20 cellular contexts compared by ENCODE assay signal in genomic region chr17:55612691-55613141, GRCh38.
A peak's percentile ranks its signal among the peaks of the same experiment; 100 is the strongest.
DNase-seq lines count a peak whose midpoint lies in the region; ATAC-seq, FAIRE-seq and TF ChIP-seq lines count a peak whose summit lies in the region.
"Had no signal": no experiment of that assay in that cellular context is flagged by ENCODE, and none has a peak within 500 bp of the region (broad histone marks: within the 10 kb centered on the region; RNA-seq: fewer than 3 reads in every experiment).

No MANE protein-coding gene starts in this region.

- TF ChIP-seq EP300 in HepG2 (IDR thresholded peaks at IDR 0.05; ENCODE audit: low read depth in 2 of 2, low read length in 2 of 2) (no peak), HepG2 (CRISPR knock-in tag; IDR thresholded peaks at IDR 0.05; ENCODE audit: borderline replicate concordance) (no peak)

- in situ Hi-C loops in HepG2 (cut with HindIII; ENCODE audit: extremely low pct_ligation_motif_present, low pct_unique_long_range_greater_than_20kb): no loop called here

- TF ChIP-seq POLR2A in HepG2 (IDR thresholded peaks at IDR 0.05; ENCODE audit: insufficient read depth in 1 of 2, low read depth in 2 of 2, low read length in 2 of 2) (no peak), right lobe of liver (IDR thresholded peaks at IDR 0.05) (no peak)

- FAIRE-seq in HepG2 (lab: Jason Lieb, UNC): no peak
- FAIRE-seq: A204.1, GM12878, GM18507 had no signal

- TF ChIP-seq CTCF in liver (IDR thresholded peaks at IDR 0.05; ENCODE audit: low read depth, low read length, missing input control) (no peak), HepG2 (CRISPR knock-in tag; IDR thresholded peaks at IDR 0.05) (no peak), right lobe of liver (IDR thresholded peaks at IDR 0.05) (no peak), upper lobe of right lung (IDR thresholded peaks at IDR 0.05) (no peak), GM20000 (IDR thresholded peaks at IDR 0.05; ENCODE audit: extremely low read depth, missing control alignments) (no peak)

- TF ChIP-seq RAD21 in liver (IDR thresholded peaks at IDR 0.05) (peak in 1 of 2 donors; percentile 27), HepG2 (CRISPR knock-in tag; IDR thresholded peaks at IDR 0.05) (no peak)

- no peak overlapping the region for H2AFZ ChIP-seq in HepG2 (ENCODE audit: low read length)
- H2AFZ ChIP-seq: PC-9 had no signal

- H4K20me1 ChIP-seq in HepG2 (ENCODE audit: insufficient read depth, low read length): no peaks in the 10 kb centered on the region

- WGBS in liver: 46% methylated on average over 6 of the region's 6 CpGs
- 13% methylated on average over 6 of the region's 6 CpGs for WGBS in HepG2 (ENCODE audit: low lambda C conversion rate)
- 36% methylated on average over 6 of the region's 6 CpGs for WGBS in right lobe of liver (ENCODE audit: insufficient coverage, low coverage, low lambda C conversion rate, missing lambda C conversion rate)

- H3K27ac ChIP-seq in liver (ENCODE audit: low read depth in 1 of 2, low read length in 2 of 2) (no peak overlapping the region), HepG2 (ENCODE audit: extremely low read length, insufficient read depth, low read length) (no peak overlapping the region), right lobe of liver (no peak overlapping the region), upper lobe of right lung (peak overlapping the region; percentile 43), caudate nucleus (ENCODE audit: low read depth, low read length) (no peak overlapping the region)
- H3K27ac ChIP-seq: KMS-11, PC-9 had no signal

- no peaks in the 10 kb centered on the region for H3K9me3 ChIP-seq in liver (ENCODE audit: control insufficient read depth in 4 of 4, low read length in 3 of 4)
- no peaks in the 10 kb centered on the region for H3K9me3 ChIP-seq in HepG2 (ENCODE audit: low read length)
- H3K9me3 ChIP-seq in right lobe of liver: no peaks in the 10 kb centered on the region
- no peaks in the 10 kb centered on the region for H3K9me3 ChIP-seq in upper lobe of right lung

- H3K4me1 ChIP-seq in liver (ENCODE audit: control insufficient read depth in 4 of 4, insufficient read depth in 4 of 4, low read length in 3 of 4) (no peaks in the 10 kb centered on the region), HepG2 (ENCODE audit: insufficient read depth, low read length) (no peaks in the 10 kb centered on the region), right lobe of liver (no peaks in the 10 kb centered on the region), upper lobe of right lung (no peaks in the 10 kb centered on the region)

- ATAC-seq in HepG2 (no peak), right lobe of liver (peak in 3 of 4 donors; percentile 23 to 27 (median 24)), upper lobe of right lung (no peak)
- ATAC-seq: GM12878, Right ventricle myocardium inferior had no signal

- H3K79me2 ChIP-seq in HepG2 (ENCODE audit: insufficient read depth, low read length): no peaks in the 10 kb centered on the region

- DNase-seq in HepG2 (ENCODE audit: low spot score) (no peak), fibroblast of gingiva (ENCODE audit: low read depth) (peak; percentile 87), right lobe of liver (no peak), upper lobe of right lung (no peak), kidney tubule cell (ENCODE audit: low spot score) (no peak), GM20000 (ENCODE audit: low spot score) (no peak), caudate nucleus (lab: John Stamatoyannopoulos, UW) (no peak)
- DNase-seq: AML-193; CD4-positive, CD25-positive, alpha-beta regulatory T cell; GOT3; NCI-H1092 treated with DMSO at 0.1 percent for 48 hours; NCI-H187; NCI-H69; PC-9 had no signal

- CTCF ChIA-PET in HepG2 (lab: Yijun Ruan, JAX; ENCODE audit: low intra/inter-chr PET ratio, low total read pairs): no interaction called here

- H3K4me2 ChIP-seq in HepG2 (ENCODE audit: low read depth, low read length): no peak overlapping the region
- H3K4me2 ChIP-seq: KMS-11, PC-9 had no signal

- intact Hi-C loops in HepG2 (cut with micrococcal nuclease; ENCODE audit: unreplicated experiment) (no loop called here), right lobe of liver (cut with DNase I) (no loop called here), upper lobe of right lung (cut with DNase I) (no loop called here)

- H3K9ac ChIP-seq in liver (ENCODE audit: low read depth in 1 of 2, low read length in 2 of 2) (no peak overlapping the region), HepG2 (ENCODE audit: insufficient read depth, low read depth, low read length) (no peak overlapping the region)
- H3K9ac ChIP-seq: KMS-11 had no signal

- H3K4me3 ChIP-seq in liver (ENCODE audit: low read depth in 1 of 3, low read length in 3 of 3) (no peak overlapping the region), HepG2 (replicated peaks in 1 of 3; ENCODE audit: insufficient read depth in 1 of 3, low read depth in 2 of 3, low read length in 3 of 3) (no peak overlapping the region), right lobe of liver (no peak overlapping the region), upper lobe of right lung (no peak overlapping the region)
- H3K4me3 ChIP-seq: GM12878, PC-9 had no signal

- H3K36me3 ChIP-seq in liver (ENCODE audit: control insufficient read depth in 4 of 4, insufficient read depth in 3 of 4, low read depth in 1 of 4, low read length in 3 of 4) (no peaks in the 10 kb centered on the region), HepG2 (replicated peaks in 1 of 2; ENCODE audit: control insufficient read depth in 1 of 2, insufficient read depth in 2 of 2, low read length in 2 of 2) (no peaks in the 10 kb centered on the region), right lobe of liver (no peaks in the 10 kb centered on the region), upper lobe of right lung (no peaks in the 10 kb centered on the region)

- BruUV-seq in HepG2 (replicated peaks; lab: Mats Ljungman, UMichigan): no TSS peak

- POLR2A ChIA-PET in HepG2 (lab: Yijun Ruan, JAX): no interaction called here

- H3K27me3 ChIP-seq in liver (ENCODE audit: control insufficient read depth in 4 of 4, insufficient read depth in 4 of 4, low read length in 3 of 4) (no peaks in the 10 kb centered on the region), HepG2 (ENCODE audit: control insufficient read depth in 1 of 2, insufficient read depth in 2 of 2, low read length in 2 of 2) (no peaks in the 10 kb centered on the region), right lobe of liver (no peaks in the 10 kb centered on the region), upper lobe of right lung (no peaks in the 10 kb centered on the region)

TF ChIP-seq in liver, 16 proteins besides CTCF, POLR2A, EP300 and RAD21:
- TF ChIP-seq HNF4G (IDR thresholded peaks at IDR 0.05): no peak
- peak; percentile 27 for TF ChIP-seq NR2F2 (IDR thresholded peaks at IDR 0.05)
- TF ChIP-seq TAF1 (conservative IDR thresholded peaks at IDR 0.05): no peak
- no peak for TF ChIP-seq HNF4A (conservative IDR thresholded peaks at IDR 0.05)
- TF ChIP-seq SP1 (IDR thresholded peaks at IDR 0.05): peak; percentile 24
- TF ChIP-seq FOXA1 (IDR thresholded peaks at IDR 0.05): no peak

TF ChIP-seq in HepG2, 621 proteins besides CTCF, POLR2A, EP300 and RAD21 (continues in another document):
- TF ChIP-seq ZNF143 (CRISPR knock-in tag; IDR thresholded peaks at IDR 0.05): no peak
- TF ChIP-seq REPIN1 (CRISPR knock-in tag; IDR thresholded peaks at IDR 0.05; ENCODE audit: borderline replicate concordance, low read depth): no peak
- TF ChIP-seq GATAD2A (CRISPR knock-in tag; IDR thresholded peaks at IDR 0.05): no peak
- TF ChIP-seq ZNF678 (CRISPR knock-in tag; IDR thresholded peaks at IDR 0.05): no peak
- no peak for TF ChIP-seq MAF1 (CRISPR knock-in tag; IDR thresholded peaks at IDR 0.05; ENCODE audit: borderline replicate concordance)
- TF ChIP-seq GPBP1L1 (CRISPR knock-in tag; IDR thresholded peaks at IDR 0.05): no peak
- TF ChIP-seq RXRA (CRISPR knock-in tag; IDR thresholded peaks at IDR 0.05): no peak
- TF ChIP-seq AGO1 (IDR thresholded peaks at IDR 0.05; ENCODE audit: low read depth, low read length, poor library complexity, severe bottlenecking): no peak
- TF ChIP-seq FOXJ3 (CRISPR knock-in tag; IDR thresholded peaks at IDR 0.05; ENCODE audit: borderline replicate concordance): no peak
- TF ChIP-seq RORA (CRISPR knock-in tag; IDR thresholded peaks at IDR 0.05): no peak
- TF ChIP-seq ZNF292 (CRISPR knock-in tag; IDR thresholded peaks at IDR 0.05; ENCODE audit: borderline replicate concordance, low read depth): no peak
- TF ChIP-seq E2F5 (CRISPR knock-in tag; conservative IDR thresholded peaks at IDR 0.05): no peak

Comparison
In these comparisons a context has a peak if more than half of its experiments do, and no peak if none do; other contexts are left out.
1. ATAC-seq: peak in right lobe of liver (3 of 4); none in HepG2 (single experiment) and upper lobe of right lung (single experiment).